In genomic region chr12:55862931-55863330, GRCh38 we compare ENCODE assay signal across 1 cellular context. TPM values are rescaled to one million over a fixed set of nuclear protein-coding genes. Genes with fewer than 3 reads are reported as not detected.
"Had no signal": no experiment of that assay in that cellular context is flagged by ENCODE, and none has a peak within 500 bp of the region (broad histone marks: within the 10 kb centered on the region; RNA-seq: fewer than 3 reads in every experiment).

No MANE protein-coding gene starts in this region.

RNA-seq across cellular contexts. Expression of gene MMP19, which starts 20.2 kb away (rescaled TPM):
- total RNA-seq: NCI-H460 had no signal
